ENCODE assay signal across 1 cellular context in genomic region chr10:79378647-79379511, GRCh38.
TF ChIP-seq lines count a peak whose summit lies in the region.

No MANE protein-coding gene starts in this region.

TF ChIP-seq in SK-N-SH treated with all-trans-retinoic acid at 6 μM for 48 hours, 23 proteins besides CTCF, POLR2A, EP300 and RAD21 (continued from another document):
- TF ChIP-seq ZNF70 (CRISPR knock-in tag; IDR thresholded peaks at IDR 0.05) (no peak), CSDC2 (CRISPR knock-in tag; IDR thresholded peaks at IDR 0.05) (no peak), TCF4 (CRISPR knock-in tag; IDR thresholded peaks at IDR 0.05; ENCODE audit: borderline replicate concordance) (no peak), ZFP30 (CRISPR knock-in tag; IDR thresholded peaks at IDR 0.05) (no peak), ZFP3 (CRISPR knock-in tag; IDR thresholded peaks at IDR 0.05) (no peak), ISL1 (CRISPR knock-in tag; IDR thresholded peaks at IDR 0.05) (no peak), TSHZ2 (CRISPR knock-in tag; IDR thresholded peaks at IDR 0.05) (no peak)
TF ChIP-seq in SK-N-SH treated with all-trans-retinoic acid at 6 μM for 48 hours: peak in this region for 0.
